9 cellular contexts compared by ENCODE assay signal in genomic region chr2:60551241-60552095, GRCh38. TPM values are rescaled to one million over a fixed set of nuclear protein-coding genes. Genes with fewer than 3 reads are reported as not detected.
DNase-seq lines count a peak whose midpoint lies in the region; ATAC-seq and TF ChIP-seq lines count a peak whose summit lies in the region.
"Had no signal": no experiment of that assay in that cellular context is flagged by ENCODE, and none has a peak within 500 bp of the region (broad histone marks: within the 10 kb centered on the region; RNA-seq: fewer than 3 reads in every experiment).

No MANE protein-coding gene starts in this region.

- H3K27me3 ChIP-seq in BLaER1 (no peaks in the 10 kb centered on the region), H9 (ENCODE audit: insufficient read depth, low read length) (no peaks in the 10 kb centered on the region), esophagus muscularis mucosa (peaks cover 3 to 88% (median 19%) of the 10 kb centered on the region in 4 donors), neuronal stem cell (ENCODE audit: control insufficient read depth in 3 of 3, insufficient read depth in 3 of 3, low read depth in 1 of 3, low read length in 3 of 3) (peaks cover 6 to 92% (median 56%) of the 10 kb centered on the region in 3 experiments)

- intact Hi-C loops in esophagus muscularis mucosa (cut with DNase I) = no loop called here

- H3K14ac ChIP-seq in H9 (ENCODE audit: insufficient read depth, low read length) (peak overlapping the region; percentile 52), neuronal stem cell (ENCODE audit: low read length) (no peak overlapping the region)

- H3K4me1 Mint-ChIP-seq in H9 (peaks cover 32 to 33% of the 10 kb centered on the region in 2 experiments), T-helper 17 cell (peaks cover 24% of the 10 kb centered on the region)

- H3K23ac ChIP-seq in H9 (ENCODE audit: insufficient read length, low read depth, low read length) = no peak overlapping the region
- peak overlapping the region; percentile 65 for H3K23ac ChIP-seq in neuronal stem cell (ENCODE audit: low read depth, low read length, poor library complexity)

- H3K36me3 Mint-ChIP-seq in H9 (ENCODE audit: insufficient read depth in 1 of 3, low read depth in 3 of 3) = peaks cover 2 to 32% (median 9%) of the 10 kb centered on the region in 3 experiments; a peak in 6 of 7 replicates
- H3K36me3 Mint-ChIP-seq in T-helper 17 cell (ENCODE audit: low read depth) = peaks cover 3% of the 10 kb centered on the region

- TF ChIP-seq CTCF in H9 (conservative IDR thresholded peaks at IDR 0.05) (no peak), esophagus muscularis mucosa (IDR thresholded peaks at IDR 0.05) (no peak)

- peak overlapping the region; percentile 64 for H3K18ac ChIP-seq in H9 (ENCODE audit: insufficient read length, low read depth, low read length)
- H3K18ac ChIP-seq in neuronal stem cell (ENCODE audit: low read length) = peak overlapping the region; percentile 20

- H2BK5ac ChIP-seq in H9 (ENCODE audit: insufficient read length, low read length) (no peak overlapping the region), neuronal stem cell (ENCODE audit: low read length) (no peak overlapping the region)

- H3K23me2 ChIP-seq in H9 (ENCODE audit: insufficient read length, low read depth, low read length, poor library complexity, severe bottlenecking) = peaks cover 49% of the 10 kb centered on the region

- H3T11ph ChIP-seq in H9 (ENCODE audit: low read length) = no peak overlapping the region

- no peak overlapping the region for H2BK120ac ChIP-seq in H9 (ENCODE audit: low read depth, low read length, poor library complexity, severe bottlenecking)
- no peak overlapping the region for H2BK120ac ChIP-seq in neuronal stem cell (ENCODE audit: low read depth, low read length)

- peak overlapping the region; percentile 95 to 96 for H3K4me3 Mint-ChIP-seq in H9
- H3K4me3 Mint-ChIP-seq in T-helper 17 cell = peak overlapping the region; percentile 94

- H2BK12ac ChIP-seq in H9 (ENCODE audit: insufficient read length, low read depth, low read length) (no peak overlapping the region), neuronal stem cell (ENCODE audit: low read length) (no peak overlapping the region)

- peaks cover 15% of the 10 kb centered on the region; the same call in 1 of the 2 replicates for H3K79me2 ChIP-seq in H9 (ENCODE audit: insufficient read depth, low read length)

- H3K79me1 ChIP-seq in H9 (ENCODE audit: insufficient read depth, low read depth, low read length, poor library complexity, severe bottlenecking) (no peaks in the 10 kb centered on the region), neuronal stem cell (ENCODE audit: low read depth, low read length) (no peaks in the 10 kb centered on the region)

- H3K27ac ChIP-seq in BLaER1 (peak overlapping the region; percentile 98), H9 (ENCODE audit: insufficient read length, low read depth, low read length) (no peak overlapping the region), esophagus muscularis mucosa (replicated peaks in 1 of 4) (peak overlapping the region; percentile 62 to 87 (median 78)), neuronal stem cell (replicated peaks; ENCODE audit: low read length) (no peak overlapping the region)

- H3K9me3 Mint-ChIP-seq in H9 = no peaks in the 10 kb centered on the region

- H3K4ac ChIP-seq in H9 (ENCODE audit: low read depth, low read length) (no peak overlapping the region), neuronal stem cell (ENCODE audit: low read length) (no peak overlapping the region)

- no peak overlapping the region for H4K8ac ChIP-seq in H9 (replicated peaks; ENCODE audit: insufficient read length, low read depth, low read length)
- no peak overlapping the region for H4K8ac ChIP-seq in neuronal stem cell (ENCODE audit: low read depth, low read length)

- peak overlapping the region; percentile 87 to 96 (median 93); a peak in 6 of 7 replicates for H3K27ac Mint-ChIP-seq in H9
- no peak overlapping the region for H3K27ac Mint-ChIP-seq in T-helper 17 cell

- no peak overlapping the region for H2BK15ac ChIP-seq in H9 (ENCODE audit: low read depth, low read length)
- H2BK15ac ChIP-seq in neuronal stem cell (ENCODE audit: low read length) = no peak overlapping the region

- no peak overlapping the region for H3K56ac ChIP-seq in H9 (ENCODE audit: insufficient read length, low read depth, low read length)

- ATAC-seq in T-helper 17 cell = no peak
- no peak for ATAC-seq in HG02588 (IDR thresholded peaks at IDR 0.05; ENCODE audit: unreplicated experiment)
- ATAC-seq in GM18870 (IDR thresholded peaks at IDR 0.05; ENCODE audit: unreplicated experiment) = no peak

- H3K4me1 ChIP-seq in BLaER1 (peaks cover 29% of the 10 kb centered on the region), H9 (ENCODE audit: insufficient read depth, low read length) (no peaks in the 10 kb centered on the region), esophagus muscularis mucosa (peaks cover 37 to 87% (median 79%) of the 10 kb centered on the region in 4 donors), neuronal stem cell (ENCODE audit: control insufficient read depth in 2 of 2, insufficient read depth in 1 of 2, low read depth in 1 of 2, low read length in 2 of 2) (peaks cover 14 to 28% of the 10 kb centered on the region in 2 donors)

- H3K36me3 ChIP-seq in BLaER1 (no peaks in the 10 kb centered on the region), esophagus muscularis mucosa (no peaks in the 10 kb centered on the region), neuronal stem cell (replicated peaks in 1 of 2; ENCODE audit: control insufficient read depth in 2 of 2, insufficient read depth in 2 of 2, low read length in 2 of 2) (no peaks in the 10 kb centered on the region)

- peak overlapping the region; percentile 99 for H3K9ac ChIP-seq in BLaER1
- peak overlapping the region; percentile 69 for H3K9ac ChIP-seq in H9 (ENCODE audit: extremely low read depth, insufficient read length, low read length)
- peak overlapping the region; percentile 53 for H3K9ac ChIP-seq in neuronal stem cell (ENCODE audit: low read depth, low read length, poor library complexity)

- H3K4me2 ChIP-seq in BLaER1 = peak overlapping the region; percentile 92
- peak overlapping the region; percentile 94 for H3K4me2 ChIP-seq in H9 (ENCODE audit: insufficient read depth, insufficient read length, low read length)
- peak overlapping the region; percentile 54 for H3K4me2 ChIP-seq in neuronal stem cell (ENCODE audit: insufficient read depth, low read length, poor library complexity, severe bottlenecking)

- no peak overlapping the region for H4K91ac ChIP-seq in H9 (ENCODE audit: insufficient read length, low read depth, low read length)
- no peak overlapping the region for H4K91ac ChIP-seq in neuronal stem cell (ENCODE audit: low read depth, low read length, poor library complexity)

- no peak overlapping the region for H4K5ac ChIP-seq in H9 (ENCODE audit: insufficient read length, low read depth, low read length)

- H3K4me3 ChIP-seq in BLaER1 (peak overlapping the region; percentile 94), esophagus muscularis mucosa (peak overlapping the region; percentile 67 to 77 (median 72)), neuronal stem cell (ENCODE audit: low read length in 2 of 2) (peak overlapping the region in 1 of 2 donors; percentile 70)

- H3K27me3 Mint-ChIP-seq in H9 (ENCODE audit: low read depth) (no peaks in the 10 kb centered on the region), T-helper 17 cell (peaks cover 52% of the 10 kb centered on the region)

- H3K9me3 ChIP-seq in BLaER1 (no peaks in the 10 kb centered on the region), H9 (ENCODE audit: control insufficient read depth, low read depth, low read length) (no peaks in the 10 kb centered on the region), T-helper 17 cell (ENCODE audit: control insufficient read depth, low read length, poor library complexity, severe bottlenecking) (no peaks in the 10 kb centered on the region), esophagus muscularis mucosa (no peaks in the 10 kb centered on the region), neuronal stem cell (replicated peaks in 1 of 2; ENCODE audit: control insufficient read depth in 2 of 2, insufficient read depth in 1 of 2, low read depth in 1 of 2, low read length in 2 of 2) (no peaks in the 10 kb centered on the region)

- TF ChIP-seq POLR2A in esophagus muscularis mucosa (IDR thresholded peaks at IDR 0.05; ENCODE audit: low read depth) = no peak

- TF ChIP-seq EP300 in esophagus muscularis mucosa (IDR thresholded peaks at IDR 0.05) = no peak

- H2AK5ac ChIP-seq in H9 (ENCODE audit: insufficient read length, low read length) (no peak overlapping the region), neuronal stem cell (ENCODE audit: low read depth, low read length) (no peak overlapping the region)

- H4K20me1 ChIP-seq in BLaER1 (peaks cover 25% of the 10 kb centered on the region), H9 (ENCODE audit: control insufficient read depth, insufficient read depth, insufficient read length) (no peaks in the 10 kb centered on the region)

- H2AFZ ChIP-seq in H9 (ENCODE audit: low read length) = no peak overlapping the region
- peak overlapping the region; percentile 74 for H2AFZ ChIP-seq in neuronal stem cell (ENCODE audit: low read length)

- no CpG with 5 or more reads among the region's 63 CpGs for WGBS in H9 (ENCODE audit: extremely low coverage, insufficient read length, low lambda C conversion rate)
- 9% methylated on average over 31 of the region's 63 CpGs for WGBS in esophagus muscularis mucosa
- no CpG with 5 or more reads among the region's 63 CpGs for WGBS in neuronal stem cell (ENCODE audit: extremely low coverage in 2 of 2, insufficient read length in 2 of 2, insufficient replicate concordance in 1 of 2), 2 donors

- H2BK20ac ChIP-seq in H9 (ENCODE audit: low read depth, low read length, poor library complexity, severe bottlenecking) = no peak overlapping the region

- peak; percentile 63 for DNase-seq in H9
- DNase-seq in T-helper 17 cell = no peak
- DNase-seq in esophagus muscularis mucosa (ENCODE audit: extremely low spot score) = no peak
- no peak for DNase-seq in neuronal stem cell (ENCODE audit: low spot score)
- no peak for DNase-seq in cerebellar nuclear complex (lab: John Stamatoyannopoulos, UW)

RNA-seq across cellular contexts. Expression of gene BCL11A, which starts 2.0 kb away (rescaled TPM):
- total RNA-seq in H9 (2021) (91.4 and 92.7 TPM in 2 replicates), T-helper 17 cell (1 to 10 TPM; 2.5 to 9.2 TPM), esophagus muscularis mucosa (10 to 100 TPM in 1 of 4 donors, 1 to 10 TPM in 3; 3.5 to 11.3 (median 4.7) TPM)
- 0.11 TPM for polyA plus RNA-seq in neuronal stem cell (2013, experiment 1 of 2)
- 0.17 TPM for polyA plus RNA-seq in neuronal stem cell (2013, experiment 2 of 2)
- total RNA-seq: M059J had no signal

Comparison
In these comparisons a context has a peak if more than half of its experiments do, and no peak if none do; other contexts are left out.
1. H3K27ac ChIP-seq: peak in BLaER1 (single experiment) and esophagus muscularis mucosa (4 of 4); none in H9 (single experiment) and neuronal stem cell (single experiment).
2. Peak in every context shown above with its lines, with median percentiles within 50 percentile points of each other: H3K4me2 ChIP-seq and H3K9ac ChIP-seq.